Comparison of ENCODE assay signal across 2 cellular contexts in genomic region chr11:14764899-14765527, GRCh38.
A peak's percentile ranks its signal among the peaks of the same experiment; 100 is the strongest.
TF ChIP-seq lines count a peak whose summit lies in the region.

No MANE protein-coding gene starts in this region.

TF ChIP-seq in HEK293, 187 proteins besides CTCF, POLR2A, EP300 and RAD21 (continued from another document):
- TF ChIP-seq ZNF692 (tag by site-specific recombination; IDR thresholded peaks at IDR 0.05) (0 out of 2 replicates have a peak, but pooled peaks have one; percentile 31), SP7 (tag by site-specific recombination; IDR thresholded peaks at IDR 0.05) (0 out of 2 replicates have a peak, but pooled peaks have one; percentile 53), ZNF501 (tag by site-specific recombination; IDR thresholded peaks at IDR 0.05) (no peak), ZFP69B (tag by site-specific recombination; IDR thresholded peaks at IDR 0.05) (no peak), ZNF571 (tag by site-specific recombination; IDR thresholded peaks at IDR 0.05) (no peak), ZBTB1 (tag by site-specific recombination; IDR thresholded peaks at IDR 0.05) (peak; percentile 86; the same call in 1 of the 2 replicates), SP2 (tag by site-specific recombination; IDR thresholded peaks at IDR 0.05) (no peak), ZNF629 (tag by site-specific recombination; IDR thresholded peaks at IDR 0.05) (peak; percentile 91), ZXDB (tag by site-specific recombination; IDR thresholded peaks at IDR 0.05) (peak; percentile 52; the same call in 1 of the 2 replicates), ZNF529 (tag by site-specific recombination; IDR thresholded peaks at IDR 0.05; ENCODE audit: insufficient replicate concordance) (no peak), ZEB2 (tag by site-specific recombination; IDR thresholded peaks at IDR 0.05) (no peak), ZNF843 (tag by site-specific recombination; IDR thresholded peaks at IDR 0.05) (peak; percentile 48; the same call in 1 of the 2 replicates), ELK4 (IDR thresholded peaks at IDR 0.05; ENCODE audit: borderline replicate concordance, low read depth, low read length) (no peak)

TF ChIP-seq in GM12878, 131 proteins besides CTCF, POLR2A, EP300 and RAD21 (continued from another document):
- peak; percentile 57; the same call in 1 of the 2 replicates for TF ChIP-seq RELB (IDR thresholded peaks at IDR 0.05; ENCODE audit: low read depth)
- peak; percentile 95 for TF ChIP-seq MTA2 (IDR thresholded peaks at IDR 0.05; ENCODE audit: low read depth)
- no peak for TF ChIP-seq POLR2AphosphoS2 (IDR thresholded peaks at IDR 0.05; ENCODE audit: low read depth, low read length)
